In the genomic region with DNA sequence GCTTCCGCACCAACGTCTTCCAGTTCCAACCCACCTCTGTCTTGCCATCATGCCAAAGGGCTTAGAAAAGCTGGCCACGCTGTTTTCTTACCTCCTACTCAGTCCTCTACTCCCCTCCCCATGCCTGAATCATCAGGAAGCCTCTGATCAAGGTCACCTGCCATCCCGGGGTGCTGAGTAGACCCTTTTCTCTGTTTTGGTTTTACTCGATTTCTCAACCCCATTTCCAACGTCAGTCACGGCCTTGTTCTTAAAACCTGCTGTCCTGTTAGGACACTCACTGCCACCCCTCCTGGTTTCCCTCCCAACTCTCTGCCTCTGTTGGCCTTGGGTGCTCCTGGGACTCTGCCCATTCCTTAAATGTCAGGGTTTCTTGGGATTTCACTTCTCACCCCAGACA, we compare ENCODE assay signal across 19 cellular contexts.
DNase-seq lines count a peak whose midpoint lies in the region; ATAC-seq, FAIRE-seq and TF ChIP-seq lines count a peak whose summit lies in the region.
"Had no signal": no experiment of that assay in that cellular context is flagged by ENCODE, and none has a peak within 500 bp of the region (broad histone marks: within the 10 kb centered on the region; RNA-seq: fewer than 3 reads in every experiment).

No MANE protein-coding gene starts in this region.

- no peak overlapping the region for H2BK20ac ChIP-seq in H1 (ENCODE audit: low read length)

- no peak overlapping the region for H3K23ac ChIP-seq in H1 (ENCODE audit: insufficient read length)

- no peak overlapping the region for H2BK5ac ChIP-seq in H1 (ENCODE audit: low read depth, low read length)

- no peak for DNase-seq in activated CD4-positive, CD25-positive, alpha-beta regulatory T cell treated with anti-CD3 and anti-CD28 coated beads, Interleukin-2, amount 50 U/mL, for 72 hours
- peak; percentile 54 for DNase-seq in activated T-cell treated with anti-CD3 and anti-CD28 coated beads, Interleukin-2, amount 50 U/mL, for 24 hours
- DNase-seq in H1 (ENCODE audit: low read depth in 1 of 2, low spot score in 2 of 2) (no peak), HAP-1 (ENCODE audit: low spot score in 2 of 2) (no peak), Kasumi-1 (lab: John Stamatoyannopoulos, UW) (no peak)
- peak; percentile 26 to 47 (median 45) for DNase-seq in stimulated activated CD4-positive, alpha-beta T cell treated with anti-CD3 and anti-CD28 coated beads, TNF-alpha, amount 100 ng/mL, for 48 hours (ENCODE audit: low read depth in 3 of 3)
- DNase-seq: cerebellar nuclear complex, DMS53, HCEC 1CT, hypothalamus, kidney glomerular epithelial cell, NCI-H1417, NCI-H2171, right cardiac atrium had no signal

- H3K23me2 ChIP-seq in H1 (ENCODE audit: low read depth, low read length), result no peaks in the 10 kb centered on the region

- H3K4me2 ChIP-seq in H1 (ENCODE audit: insufficient read depth in 1 of 2, low read depth in 2 of 2, low read length in 2 of 2), result no peak overlapping the region

- H3K4me1 ChIP-seq in H1 (replicated peaks in 1 of 4; ENCODE audit: control insufficient read depth in 3 of 4, insufficient read depth in 4 of 4, low read length in 3 of 4) (peaks cover 2 to 9% (median 5%) of the 10 kb centered on the region in 4 experiments), gastroesophageal sphincter (peaks cover 0 to 6% (median 0%) of the 10 kb centered on the region in 3 donors), HAP-1 (peaks cover 11% of the 10 kb centered on the region)

- no peak overlapping the region for H3K4ac ChIP-seq in H1 (replicated peaks; ENCODE audit: insufficient read length, low read depth, low read length)

- H3K56ac ChIP-seq in H1 (replicated peaks; ENCODE audit: insufficient read length, low read depth, low read length), result no peak overlapping the region

- no peaks in the 10 kb centered on the region for H3K27me3 Mint-ChIP-seq in activated T-cell treated with anti-CD3 and anti-CD28 coated beads, Interleukin-2, amount 50 U/mL, for 24 hours
- H3K27me3 Mint-ChIP-seq: type B pancreatic cell had no signal

- H3K4me1 Mint-ChIP-seq in activated T-cell treated with anti-CD3 and anti-CD28 coated beads, Interleukin-2, amount 50 U/mL, for 24 hours (ENCODE audit: low read depth), result peaks cover 61% of the 10 kb centered on the region

- no peaks in the 10 kb centered on the region for H4K20me1 ChIP-seq in H1 (replicated peaks in 1 of 2; ENCODE audit: control insufficient read depth in 1 of 2, insufficient read depth in 2 of 2, low read length in 2 of 2)
- H4K20me1 ChIP-seq: BLaER1 treated with 17β-estradiol and CSF1 and Interleukin-3, amounts not matched to agents 10 nM and 100 nM had no signal

- no peak overlapping the region for H3K9ac ChIP-seq in H1 (replicated peaks in 1 of 4; ENCODE audit: extremely low read depth in 1 of 4, low read depth in 3 of 4, low read length in 3 of 4)
- H3K9ac ChIP-seq: BLaER1 treated with 17β-estradiol and CSF1 and Interleukin-3, amounts not matched to agents 10 nM and 100 nM had no signal

- 0 out of 2 replicates have a peak overlapping the region, but pooled peaks have one; percentile 9 for H2BK12ac ChIP-seq in H1 (ENCODE audit: low read depth, low read length)

- no peaks in the 10 kb centered on the region for H3K36me3 ChIP-seq in H1 (ENCODE audit: control insufficient read depth in 2 of 4, insufficient read depth in 4 of 4, low read length in 3 of 4)
- no peaks in the 10 kb centered on the region for H3K36me3 ChIP-seq in gastroesophageal sphincter
- H3K36me3 ChIP-seq in HAP-1 (replicated peaks), result no peaks in the 10 kb centered on the region
- H3K36me3 ChIP-seq: BLaER1 treated with 17β-estradiol and CSF1 and Interleukin-3, amounts not matched to agents 10 nM and 100 nM had no signal

- CTCF ChIA-PET in H1 (lab: Charles Lee; ENCODE audit: partially characterized antibody), result interaction anchor here (0.6 to 1.3 kb wide), 2 partner anchors 23 to 97 kb away, joined by 3 to 4 read pairs; no protein-coding TSS in a partner anchor

- H3K27me3 ChIP-seq in H1 (replicated peaks in 1 of 4; ENCODE audit: control insufficient read depth in 3 of 4, extremely low read depth in 1 of 4, insufficient read depth in 3 of 4, low read length in 3 of 4), result peaks cover 1 to 18% (median 9%) of the 10 kb centered on the region in 4 experiments; a peak in 5 of 7 replicates
- no peaks in the 10 kb centered on the region for H3K27me3 ChIP-seq in gastroesophageal sphincter
- H3K27me3 ChIP-seq in HAP-1 (ENCODE audit: low read depth), result no peaks in the 10 kb centered on the region
- H3K27me3 ChIP-seq: BLaER1 treated with 17β-estradiol and CSF1 and Interleukin-3, amounts not matched to agents 10 nM and 100 nM had no signal

- H3K9me3 ChIP-seq in H1 (ENCODE audit: insufficient read depth in 2 of 2, low read depth in 1 of 2, low read length in 1 of 2) (no peaks in the 10 kb centered on the region), gastroesophageal sphincter (no peaks in the 10 kb centered on the region), HAP-1 (no peaks in the 10 kb centered on the region)
- H3K9me3 ChIP-seq: BLaER1 treated with 17β-estradiol and CSF1 and Interleukin-3, amounts not matched to agents 10 nM and 100 nM had no signal

- H4K5ac ChIP-seq in H1 (ENCODE audit: insufficient read length, low read depth, low read length), result no peak overlapping the region

- TF ChIP-seq CTCF in H1 (IDR thresholded peaks at IDR 0.05; ENCODE audit: control extremely low read depth in 1 of 3, insufficient read depth in 1 of 3, low read depth in 1 of 3, low read length in 3 of 3) (no peak), gastroesophageal sphincter (IDR thresholded peaks at IDR 0.05) (no peak)

- in situ Hi-C loops in HAP-1 (cut with MboI; ENCODE audit: low sequenced_read_pairs), result no loop called here

- H3K14ac ChIP-seq in H1 (ENCODE audit: insufficient read length), result no peak overlapping the region

- peak overlapping the region; percentile 45 for H3K4me3 Mint-ChIP-seq in activated T-cell treated with anti-CD3 and anti-CD28 coated beads, Interleukin-2, amount 50 U/mL, for 24 hours
- H3K4me3 Mint-ChIP-seq: stimulated activated memory B cell treated with anti-CD40 and anti-IgM and Interleukin-4, amounts not matched to agents 10 μg/mL and 1 μg/mL and 100 μg/mL, for 72 hours; type B pancreatic cell had no signal

- H3K18ac ChIP-seq in H1 (ENCODE audit: extremely low read depth, low read length), result no peak overlapping the region

- peak; percentile 48 to 49 for ATAC-seq in activated CD4-positive, CD25-positive, alpha-beta regulatory T cell treated with anti-CD3 and anti-CD28 coated beads, Interleukin-2, amount 50 U/mL, for 24 hours
- ATAC-seq in gastroesophageal sphincter, result no peak
- ATAC-seq: stimulated activated memory B cell treated with anti-CD40 and anti-IgM and Interleukin-4, amounts not matched to agents 10 μg/mL and 1 μg/mL and 100 μg/mL, for 72 hours had no signal

- H4K91ac ChIP-seq in H1 (replicated peaks; ENCODE audit: insufficient read length, low read length), result no peak overlapping the region

- H2BK15ac ChIP-seq in H1 (ENCODE audit: low read length), result no peak overlapping the region

- no peak for FAIRE-seq in H1 (lab: Jason Lieb, UNC)

- H2BK120ac ChIP-seq in H1 (replicated peaks; ENCODE audit: low read depth, low read length), result no peak overlapping the region

- TF ChIP-seq EP300 in H1 (IDR thresholded peaks at IDR 0.05; ENCODE audit: borderline replicate concordance in 1 of 2, low read depth in 2 of 2, low read length in 2 of 2), result no peak
- no peak for TF ChIP-seq EP300 in gastroesophageal sphincter (IDR thresholded peaks at IDR 0.05)

- no peaks in the 10 kb centered on the region for H3K79me1 ChIP-seq in H1 (ENCODE audit: low read depth, low read length)

- H2AFZ ChIP-seq in H1 (ENCODE audit: low read length), result no peak overlapping the region

- TF ChIP-seq POLR2A in H1 (IDR thresholded peaks at IDR 0.05; ENCODE audit: control extremely low read depth in 1 of 2, low read depth in 2 of 2, low read length in 2 of 2) (no peak), gastroesophageal sphincter (IDR thresholded peaks at IDR 0.05) (no peak)

- WGBS in H1 (ENCODE audit: extremely low coverage in 1 of 2, insufficient coverage in 1 of 2, insufficient read length in 1 of 2, insufficient replicate concordance in 2 of 2, low coverage in 1 of 2, low lambda C conversion rate in 2 of 2, missing lambda C conversion rate in 1 of 2), 2 experiments, result 92 to 100% methylated on average over 2 to 7 of the region's 7 CpGs
- WGBS in gastroesophageal sphincter (ENCODE audit: low coverage in 1 of 2), 2 donors, result 76 to 80% methylated on average over 6 to 7 of the region's 7 CpGs

- H3K27ac ChIP-seq in H1 (ENCODE audit: low read depth, low read length), result no peak overlapping the region
- no peak overlapping the region for H3K27ac ChIP-seq in gastroesophageal sphincter
- H3K27ac ChIP-seq: BLaER1 treated with 17β-estradiol and CSF1 and Interleukin-3, amounts not matched to agents 10 nM and 100 nM had no signal

- H3K79me2 ChIP-seq in H1 (ENCODE audit: control insufficient read depth in 1 of 2, insufficient read depth in 2 of 2, low read length in 2 of 2), result no peaks in the 10 kb centered on the region

- POLR2A ChIA-PET in H1 (lab: Charles Lee; ENCODE audit: partially characterized antibody), result no interaction called here

- H3K36me3 Mint-ChIP-seq in activated T-cell treated with anti-CD3 and anti-CD28 coated beads, Interleukin-2, amount 50 U/mL, for 24 hours (ENCODE audit: low read depth), result no peaks in the 10 kb centered on the region
- H3K36me3 Mint-ChIP-seq: stimulated activated memory B cell treated with anti-CD40 and anti-IgM and Interleukin-4, amounts not matched to agents 10 μg/mL and 1 μg/mL and 100 μg/mL, for 72 hours; type B pancreatic cell had no signal

- TF ChIP-seq RAD21 in H1 (IDR thresholded peaks at IDR 0.05 in 1 of 2, conservative IDR thresholded peaks at IDR 0.05 in 1 of 2; ENCODE audit: low read depth in 2 of 2, low read length in 2 of 2), result no peak

- no peak overlapping the region for H2AK5ac ChIP-seq in H1 (ENCODE audit: low read depth, low read length)

- H4K8ac ChIP-seq in H1 (ENCODE audit: extremely low read depth, insufficient read depth, low read length), result no peak overlapping the region

- H3K4me3 ChIP-seq in H1 (ENCODE audit: extremely low read depth in 1 of 4, insufficient read depth in 2 of 4, low read depth in 3 of 4, low read length in 4 of 4) (no peak overlapping the region), gastroesophageal sphincter (no peak overlapping the region), HAP-1 (no peak overlapping the region)
- H3K4me3 ChIP-seq: BLaER1 treated with 17β-estradiol and CSF1 and Interleukin-3, amounts not matched to agents 10 nM and 100 nM had no signal

- peak overlapping the region; percentile 87 for H3K27ac Mint-ChIP-seq in activated T-cell treated with anti-CD3 and anti-CD28 coated beads, Interleukin-2, amount 50 U/mL, for 24 hours
- H3K27ac Mint-ChIP-seq: stimulated activated memory B cell treated with anti-CD40 and anti-IgM and Interleukin-4, amounts not matched to agents 10 μg/mL and 1 μg/mL and 100 μg/mL, for 72 hours; type B pancreatic cell had no signal

- no peaks in the 10 kb centered on the region for H3K9me3 Mint-ChIP-seq in activated T-cell treated with anti-CD3 and anti-CD28 coated beads, Interleukin-2, amount 50 U/mL, for 24 hours
- H3K9me3 Mint-ChIP-seq: stimulated activated memory B cell treated with anti-CD40 and anti-IgM and Interleukin-4, amounts not matched to agents 10 μg/mL and 1 μg/mL and 100 μg/mL, for 72 hours had no signal

TF ChIP-seq in H1, 55 proteins besides CTCF, POLR2A, EP300 and RAD21 (continues in another document):
- TF ChIP-seq CBX8 (IDR thresholded peaks at IDR 0.05; ENCODE audit: borderline replicate concordance, low read depth, low read length) (no peak), SP4 (IDR thresholded peaks at IDR 0.05; ENCODE audit: low read length) (no peak)

Comparison
In these comparisons a context has a peak if more than half of its experiments do, and no peak if none do; other contexts are left out.
1. DNase-seq: peak in activated T-cell treated with anti-CD3 and anti-CD28 coated beads, Interleukin-2, amount 50 U/mL, for 24 hours (single experiment) and stimulated activated CD4-positive, alpha-beta T cell treated with anti-CD3 and anti-CD28 coated beads, TNF-alpha, amount 100 ng/mL, for 48 hours (3 of 3); none in activated CD4-positive, CD25-positive, alpha-beta regulatory T cell treated with anti-CD3 and anti-CD28 coated beads, Interleukin-2, amount 50 U/mL, for 72 hours (single experiment), H1 (0 of 2), HAP-1 (0 of 2) and Kasumi-1 (0 of 2).